Comparison of ENCODE assay signal across 9 cellular contexts in genomic region chr5:35651002-35651756, GRCh38. TPM values are rescaled to one million over a fixed set of nuclear protein-coding genes. Genes with fewer than 3 reads are reported as not detected.
DNase-seq lines count a peak whose midpoint lies in the region; ATAC-seq and TF ChIP-seq lines count a peak whose summit lies in the region.
"Had no signal": no experiment of that assay in that cellular context is flagged by ENCODE, and none has a peak within 500 bp of the region (broad histone marks: within the 10 kb centered on the region; RNA-seq: fewer than 3 reads in every experiment).

No MANE protein-coding gene starts in this region.

- ATAC-seq in GM21723 (IDR thresholded peaks at IDR 0.05; ENCODE audit: unreplicated experiment) (peak; percentile 67), PC-3 (peak; percentile 99), GM18498 (IDR thresholded peaks at IDR 0.05; ENCODE audit: unreplicated experiment) (no peak)
- peak; percentile 97 for ATAC-seq in activated T-helper 17 cell treated with anti-CD3 and anti-CD28 coated beads, Interleukin-2, amount 50 U/mL, for 72 hours (replicated peaks)

- intact Hi-C loops in CD4-positive, alpha-beta memory T cell (cut with micrococcal nuclease), result loop anchor here (1.0 to 2.0 kb wide), 5 partner anchors 34 to 562 kb away; partner anchors contain the start of gene SPEF2
- intact Hi-C loops in PC-3 (cut with micrococcal nuclease), result loop anchor here (1.0 to 10.0 kb wide), 6 partner anchors 32 to 275 kb away; partner anchors contain the start of gene IL7R

- H3K9me2 ChIP-seq in PC-3 (replicated peaks; ENCODE audit: low read length), result no peaks in the 10 kb centered on the region

- no peak overlapping the region for H3K4me3 ChIP-seq in CD4-positive, alpha-beta memory T cell (ENCODE audit: low read length in 2 of 2)
- no peak overlapping the region for H3K4me3 ChIP-seq in PC-3 (ENCODE audit: low read length)
- H3K4me3 ChIP-seq: SJSA1 had no signal

- no peaks in the 10 kb centered on the region for H3K79me2 ChIP-seq in PC-3 (ENCODE audit: low read length)

- H3K27ac ChIP-seq in CD4-positive, alpha-beta memory T cell (ENCODE audit: low read depth, low read length), result no peak overlapping the region
- H3K27ac ChIP-seq in PC-3 (ENCODE audit: low read length), result no peak overlapping the region
- H3K27ac ChIP-seq: SJSA1 had no signal

- H3F3A ChIP-seq in PC-3 (ENCODE audit: low read length, unreplicated experiment), result no peaks in the 10 kb centered on the region

- H3K4me2 ChIP-seq in PC-3 (ENCODE audit: low read length), result no peak overlapping the region

- peak; percentile 64 to 69 (median 68) for DNase-seq in CD4-positive, alpha-beta memory T cell
- DNase-seq in PC-3 (peak; percentile 82), hepatic stellate cell (ENCODE audit: low spot score) (peak; percentile 4), COLO829 (ENCODE audit: low spot score) (no peak)
- DNase-seq in stimulated activated CD4-positive, alpha-beta T cell treated with anti-CD3 and anti-CD28 coated beads, Interleukin-4, amount 100 ng/mL, for 1 hour, result peak; percentile 54

- H3K9me3 ChIP-seq in CD4-positive, alpha-beta memory T cell (ENCODE audit: control insufficient read depth in 1 of 2, low read length in 2 of 2), result no peaks in the 10 kb centered on the region
- H3K9me3 ChIP-seq in PC-3 (ENCODE audit: low read length), result no peaks in the 10 kb centered on the region
- H3K9me3 ChIP-seq: SJSA1 had no signal

- H3K36me3 ChIP-seq in CD4-positive, alpha-beta memory T cell (ENCODE audit: insufficient read depth, low read length), result no peaks in the 10 kb centered on the region
- H3K36me3 ChIP-seq in PC-3 (ENCODE audit: low read depth, low read length), result no peaks in the 10 kb centered on the region
- H3K36me3 ChIP-seq: SJSA1 had no signal

- CTCF ChIA-PET in CD4-positive, alpha-beta memory T cell (lab: Charles Lee; ENCODE audit: partially characterized antibody), result interaction anchor here (0.7 to 25.9 kb wide), 48 partner anchors 8 to 563 kb away, joined by 3 to 544 read pairs (median 5); partner anchors contain the start of genes CAPSL, IL7R and SPEF2
- CTCF ChIA-PET in PC-3 (lab: Charles Lee), result interaction anchor here (0.5 to 2.0 kb wide), 5 partner anchors 91 to 484 kb away, joined by 3 to 51 read pairs (median 3); no protein-coding TSS in a partner anchor

- H3K4me3 Mint-ChIP-seq in CD4-positive, alpha-beta memory T cell, result no peak overlapping the region
- H3K4me3 Mint-ChIP-seq in activated T-helper 17 cell treated with anti-CD3 and anti-CD28 coated beads, Interleukin-2, amount 50 U/mL, for 72 hours, result no peak overlapping the region

- no peaks in the 10 kb centered on the region for H3K27me3 ChIP-seq in CD4-positive, alpha-beta memory T cell (ENCODE audit: insufficient read depth, low read length)
- H3K27me3 ChIP-seq in PC-3 (ENCODE audit: low read length), result no peaks in the 10 kb centered on the region
- H3K27me3 ChIP-seq: SJSA1 had no signal

- H2AFZ ChIP-seq in PC-3 (ENCODE audit: low read length), result no peak overlapping the region

- peak overlapping the region in 6 of 7 donors; percentile 16 to 74 (median 56) for H3K27ac Mint-ChIP-seq in CD4-positive, alpha-beta memory T cell
- H3K27ac Mint-ChIP-seq in activated T-helper 17 cell treated with anti-CD3 and anti-CD28 coated beads, Interleukin-2, amount 50 U/mL, for 72 hours, result peak overlapping the region; percentile 58

- peaks cover 0 to 2% (median 0%) of the 10 kb centered on the region in 8 donors for H3K9me3 Mint-ChIP-seq in CD4-positive, alpha-beta memory T cell
- no peaks in the 10 kb centered on the region for H3K9me3 Mint-ChIP-seq in activated T-helper 17 cell treated with anti-CD3 and anti-CD28 coated beads, Interleukin-2, amount 50 U/mL, for 72 hours

- no peaks in the 10 kb centered on the region for H4K20me1 ChIP-seq in PC-3 (ENCODE audit: low read length)

- POLR2A ChIA-PET in CD4-positive, alpha-beta memory T cell (lab: Charles Lee; ENCODE audit: partially characterized antibody), result interaction anchor here (0.9 to 4.8 kb wide), 22 partner anchors 20 to 277 kb away, joined by 3 to 57 read pairs (median 5); partner anchors contain the start of genes IL7R and SPEF2
- POLR2A ChIA-PET in PC-3 (lab: Charles Lee; ENCODE audit: unreplicated experiment), result no interaction called here

- peaks cover 5 to 18% (median 14%) of the 10 kb centered on the region in 4 donors for H3K4me1 Mint-ChIP-seq in CD4-positive, alpha-beta memory T cell
- H3K4me1 Mint-ChIP-seq in activated T-helper 17 cell treated with anti-CD3 and anti-CD28 coated beads, Interleukin-2, amount 50 U/mL, for 72 hours, result peaks cover 5% of the 10 kb centered on the region

- H3K4me1 ChIP-seq in CD4-positive, alpha-beta memory T cell (ENCODE audit: insufficient read depth, low read length), result peaks cover 4% of the 10 kb centered on the region
- no peaks in the 10 kb centered on the region for H3K4me1 ChIP-seq in PC-3 (ENCODE audit: insufficient read depth, low read length)
- H3K4me1 ChIP-seq: SJSA1 had no signal

- no peaks in the 10 kb centered on the region for H3K27me3 Mint-ChIP-seq in CD4-positive, alpha-beta memory T cell
- H3K27me3 Mint-ChIP-seq in activated T-helper 17 cell treated with anti-CD3 and anti-CD28 coated beads, Interleukin-2, amount 50 U/mL, for 72 hours, result no peaks in the 10 kb centered on the region

- H3K36me3 Mint-ChIP-seq in CD4-positive, alpha-beta memory T cell, result no peaks in the 10 kb centered on the region
- H3K36me3 Mint-ChIP-seq in activated T-helper 17 cell treated with anti-CD3 and anti-CD28 coated beads, Interleukin-2, amount 50 U/mL, for 72 hours (ENCODE audit: low read depth), result no peaks in the 10 kb centered on the region

- H3K9ac ChIP-seq in PC-3 (ENCODE audit: low read length), result no peak overlapping the region

- peak; percentile 88 for TF ChIP-seq CTCF in PC-3 (conservative IDR thresholded peaks at IDR 0.05; ENCODE audit: low read depth, low read length)

- no TSS peak for BruUV-seq in PC-3 (replicated peaks; lab: Mats Ljungman, UMichigan)

RNA-seq across cellular contexts. Expression of gene SPEF2, which starts 33.5 kb away (rescaled TPM):
- total RNA-seq in CD4-positive, alpha-beta memory T cell, result 10 to 100 TPM; 14.2 to 15.4 TPM
- 1 to 10 TPM; 4.0 to 6.2 TPM for polyA plus RNA-seq in CD4-positive, alpha-beta memory T cell
- 2.3 and 2.7 TPM in 2 replicates for total RNA-seq in PC-3 (2014; rRNA removed)
- total RNA-seq in activated T-helper 17 cell treated with anti-CD3 and anti-CD28 coated beads, Interleukin-2, amount 50 U/mL, for 72 hours, result 1 to 10 TPM; 6.7 to 9.3 TPM
- total RNA-seq: SJSA1 had no signal
